Comparison of ENCODE assay signal across 23 cellular contexts in genomic region chr10:121405549-121405948, GRCh38.
DNase-seq lines count a peak whose midpoint lies in the region; ATAC-seq and TF ChIP-seq lines count a peak whose summit lies in the region.
"Had no signal": no experiment of that assay in that cellular context is flagged by ENCODE, and none has a peak within 500 bp of the region (broad histone marks: within the 10 kb centered on the region; RNA-seq: fewer than 3 reads in every experiment).

No MANE protein-coding gene starts in this region.

- no peaks in the 10 kb centered on the region for H3K9me3 Mint-ChIP-seq in progenitor cell of endocrine pancreas (ENCODE audit: low read depth)

- H3K27ac Mint-ChIP-seq in progenitor cell of endocrine pancreas = peak overlapping the region; percentile 93

- no peak for TF ChIP-seq EP300 in tibial nerve (IDR thresholded peaks at IDR 0.05)

- H3K4me3 ChIP-seq in right atrium auricular region (no peak overlapping the region), body of pancreas (no peak overlapping the region), adrenal gland (no peak overlapping the region), tibial nerve (no peak overlapping the region)
- H3K4me3 ChIP-seq: GM12878, Peyer's patch had no signal

- TF ChIP-seq POLR2A in body of pancreas (IDR thresholded peaks at IDR 0.05) (no peak), adrenal gland (IDR thresholded peaks at IDR 0.05) (no peak), tibial nerve (IDR thresholded peaks at IDR 0.05) (no peak)

- no peaks in the 10 kb centered on the region for H3K27me3 Mint-ChIP-seq in progenitor cell of endocrine pancreas

- DNase-seq in Right ventricle myocardium superior (no peak), right atrium auricular region (ENCODE audit: low spot score) (no peak), body of pancreas (no peak), progenitor cell of endocrine pancreas (ENCODE audit: low spot score, unreplicated experiment) (no peak), adrenal gland (no peak), tibial nerve (ENCODE audit: low spot score in 2 of 2) (no peak), EL (no peak)
- DNase-seq: 8988T, ACHN, GDM1, Karpas-422, NCI-H1105, NCI-H146, NCI-H2029 treated with DMSO at 0.1 percent for 48 hours, NCI-H510A, NCI-H69, Peyer's patch, SK-N-SH, SW 1271 had no signal

- H3K9me3 ChIP-seq in right atrium auricular region (no peaks in the 10 kb centered on the region), body of pancreas (no peaks in the 10 kb centered on the region), adrenal gland (replicated peaks in 1 of 3) (no peaks in the 10 kb centered on the region), tibial nerve (peaks cover 0 to 5% (median 0%) of the 10 kb centered on the region in 4 donors)
- H3K9me3 ChIP-seq: Peyer's patch, SK-N-SH had no signal

- peaks cover 31% of the 10 kb centered on the region for H3K4me1 Mint-ChIP-seq in progenitor cell of endocrine pancreas (ENCODE audit: low read depth)

- peak; percentile 29 for ATAC-seq in Right ventricle myocardium superior (ENCODE audit: poor library complexity)
- no peak for ATAC-seq in body of pancreas
- no peak for ATAC-seq in HG03097 (IDR thresholded peaks at IDR 0.05; ENCODE audit: low FRiP score, unreplicated experiment)
- ATAC-seq: GM12878, HCT116, HepG2 had no signal

- H3K27ac ChIP-seq in right atrium auricular region (no peak overlapping the region), body of pancreas (peak overlapping the region; percentile 28 to 75 (median 72)), adrenal gland (no peak overlapping the region), tibial nerve (no peak overlapping the region)
- H3K27ac ChIP-seq: Peyer's patch had no signal

- H3K4me3 Mint-ChIP-seq in progenitor cell of endocrine pancreas (ENCODE audit: low read depth) = no peak overlapping the region

- no peaks in the 10 kb centered on the region for H3K36me3 Mint-ChIP-seq in progenitor cell of endocrine pancreas (ENCODE audit: insufficient read depth)

- intact Hi-C loops in Right ventricle myocardium superior (cut with DNase I) (no loop called here), body of pancreas (cut with DNase I) (no loop called here), adrenal gland (cut with DNase I) (no loop called here)

- H3K4me1 ChIP-seq in right atrium auricular region (peaks cover 0 to 6% of the 10 kb centered on the region in 2 donors), body of pancreas (peaks cover 41% of the 10 kb centered on the region), adrenal gland (replicated peaks in 1 of 2) (no peaks in the 10 kb centered on the region), tibial nerve (no peaks in the 10 kb centered on the region)
- H3K4me1 ChIP-seq: Peyer's patch had no signal

- H3K36me3 ChIP-seq in right atrium auricular region (no peaks in the 10 kb centered on the region), body of pancreas (replicated peaks in 1 of 2; ENCODE audit: insufficient read depth in 1 of 2, low read depth in 2 of 2) (no peaks in the 10 kb centered on the region), adrenal gland (replicated peaks in 1 of 2) (no peaks in the 10 kb centered on the region), tibial nerve (no peaks in the 10 kb centered on the region)
- H3K36me3 ChIP-seq: Peyer's patch had no signal

- no peaks in the 10 kb centered on the region for H3K27me3 ChIP-seq in right atrium auricular region
- no peaks in the 10 kb centered on the region for H3K27me3 ChIP-seq in body of pancreas
- no peaks in the 10 kb centered on the region for H3K27me3 ChIP-seq in adrenal gland
- no peaks in the 10 kb centered on the region for H3K27me3 ChIP-seq in tibial nerve
- H3K27me3 ChIP-seq: Peyer's patch had no signal

- WGBS in body of pancreas, 2 donors = 83 to 100% methylated on average over 2 of the region's 2 CpGs
- WGBS in adrenal gland, 4 donors = 97 to 100% (median 100%) methylated on average over 2 of the region's 2 CpGs
- 100% methylated on average over 2 of the region's 2 CpGs for WGBS in tibial nerve, 2 donors

- no peak for TF ChIP-seq CTCF in right atrium auricular region (IDR thresholded peaks at IDR 0.05)
- no peak for TF ChIP-seq CTCF in body of pancreas (IDR thresholded peaks at IDR 0.05)
- TF ChIP-seq CTCF in progenitor cell of endocrine pancreas (IDR thresholded peaks at IDR 0.05; ENCODE audit: unreplicated experiment) = no peak
- no peak for TF ChIP-seq CTCF in adrenal gland (IDR thresholded peaks at IDR 0.05)
- no peak for TF ChIP-seq CTCF in tibial nerve (IDR thresholded peaks at IDR 0.05)

Comparison
In these comparisons a context has a peak if more than half of its experiments do, and no peak if none do; other contexts are left out.
1. H3K27ac ChIP-seq: peak in body of pancreas (4 of 4); none in right atrium auricular region (0 of 2), adrenal gland (0 of 5) and tibial nerve (0 of 4).